Comparison of ENCODE assay signal across 22 cellular contexts in genomic region chr19:33499248-33499647, GRCh38.
"Had no signal": no experiment of that assay in that cellular context is flagged by ENCODE, and none has a peak within 500 bp of the region (broad histone marks: within the 10 kb centered on the region; RNA-seq: fewer than 3 reads in every experiment).

No MANE protein-coding gene starts in this region.

- H3K4me2 ChIP-seq: KMS-11 had no signal

- H3K27ac Mint-ChIP-seq: activated CD4-positive, alpha-beta memory T cell treated with anti-CD3 and anti-CD28 coated beads for 36 hours; activated naive CD4-positive, alpha-beta T cell treated with anti-CD3 and anti-CD28 coated beads, Interleukin-2, amount 10 ng/mL, durations not matched to agents 7 days and 5 days; activated naive CD8-positive, alpha-beta T cell treated with anti-CD3 and anti-CD28 coated beads for 36 hours; activated T-helper 17 cell treated with anti-CD3 and anti-CD28 coated beads, Interleukin-2, amount 50 U/mL, for 72 hours; T-helper 17 cell; WTC11 had no signal

- H3K4me3 Mint-ChIP-seq: activated CD4-positive, alpha-beta memory T cell treated with anti-CD3 and anti-CD28 coated beads for 36 hours; activated naive CD4-positive, alpha-beta T cell treated with anti-CD3 and anti-CD28 coated beads, Interleukin-2, amount 10 ng/mL, durations not matched to agents 7 days and 5 days; activated naive CD8-positive, alpha-beta T cell treated with anti-CD3 and anti-CD28 coated beads for 36 hours; activated T-cell treated with anti-CD3 and anti-CD28 coated beads, Interleukin-2, amount 50 U/mL, for 4 hours; activated T-helper 17 cell treated with anti-CD3 and anti-CD28 coated beads, Interleukin-2, amount 50 U/mL, for 72 hours; T-helper 17 cell; WTC11 had no signal

- H3K36me3 Mint-ChIP-seq: activated CD4-positive, alpha-beta memory T cell treated with anti-CD3 and anti-CD28 coated beads for 36 hours; activated naive CD4-positive, alpha-beta T cell treated with anti-CD3 and anti-CD28 coated beads, Interleukin-2, amount 10 ng/mL, durations not matched to agents 7 days and 5 days; activated naive CD8-positive, alpha-beta T cell treated with anti-CD3 and anti-CD28 coated beads for 36 hours had no signal

- H3K4me1 Mint-ChIP-seq: activated naive CD8-positive, alpha-beta T cell treated with anti-CD3 and anti-CD28 coated beads for 36 hours; activated T-helper 17 cell treated with anti-CD3 and anti-CD28 coated beads, Interleukin-2, amount 50 U/mL, for 72 hours; T-helper 17 cell had no signal

- ATAC-seq: activated T-cell treated with anti-CD3 and anti-CD28 coated beads, Interleukin-2, amount 50 U/mL, for 4 hours; activated T-helper 17 cell treated with anti-CD3 and anti-CD28 coated beads, Interleukin-2, amount 50 U/mL, for 72 hours; PC-3; T-helper 17 cell; WTC11 had no signal

- H3K9me3 Mint-ChIP-seq: activated CD4-positive, alpha-beta memory T cell treated with anti-CD3 and anti-CD28 coated beads for 36 hours; activated naive CD4-positive, alpha-beta T cell treated with anti-CD3 and anti-CD28 coated beads, Interleukin-2, amount 10 ng/mL, durations not matched to agents 7 days and 5 days; activated naive CD8-positive, alpha-beta T cell treated with anti-CD3 and anti-CD28 coated beads for 36 hours; activated T-cell treated with anti-CD3 and anti-CD28 coated beads, Interleukin-2, amount 50 U/mL, for 4 hours; activated T-helper 17 cell treated with anti-CD3 and anti-CD28 coated beads, Interleukin-2, amount 50 U/mL, for 72 hours; WTC11 had no signal

- H3K27ac ChIP-seq: KMS-11 had no signal

- H3K9ac ChIP-seq: KMS-11 had no signal

- H3K27me3 Mint-ChIP-seq: activated CD4-positive, alpha-beta memory T cell treated with anti-CD3 and anti-CD28 coated beads for 36 hours; activated naive CD4-positive, alpha-beta T cell treated with anti-CD3 and anti-CD28 coated beads, Interleukin-2, amount 10 ng/mL, durations not matched to agents 7 days and 5 days; activated naive CD8-positive, alpha-beta T cell treated with anti-CD3 and anti-CD28 coated beads for 36 hours; activated T-helper 17 cell treated with anti-CD3 and anti-CD28 coated beads, Interleukin-2, amount 50 U/mL, for 72 hours; T-helper 17 cell had no signal

- DNase-seq: activated CD4-positive, alpha-beta memory T cell treated with anti-CD3 and anti-CD28 coated beads for 36 hours; activated CD4-positive, alpha-beta T cell treated with anti-CD3 and anti-CD28 coated beads for 48 hours; activated CD4-positive, CD25-positive, alpha-beta regulatory T cell treated with anti-CD3 and anti-CD28 coated beads, Interleukin-2, amount 50 U/mL, for 72 hours; activated CD8-positive, alpha-beta memory T cell treated with anti-CD3 and anti-CD28 coated beads for 24 hours; activated gamma-delta T cell; activated naive CD4-positive, alpha-beta T cell treated with anti-CD3 and anti-CD28 coated beads, Interleukin-2, amount 10 ng/mL, durations not matched to agents 7 days and 5 days; activated naive CD8-positive, alpha-beta T cell treated with anti-CD3 and anti-CD28 coated beads for 36 hours; activated T-cell treated with anti-CD3 and anti-CD28 coated beads, Interleukin-2, amount 50 U/mL, for 4 hours; NCI-H1092; NCI-H1417; NCI-H1930; NCI-H2107; NCI-H446; NCI-H524; PC-3; SIG-M5; T-helper 17 cell; T-helper 9 cell had no signal

- FAIRE-seq: RCC 7860 had no signal
